26 cellular contexts compared by ENCODE assay signal in genomic region chr7:33869176-33869575, GRCh38. TPM values are rescaled to one million over a fixed set of nuclear protein-coding genes. Genes with fewer than 3 reads are reported as not detected.
"Had no signal": no experiment of that assay in that cellular context is flagged by ENCODE, and none has a peak within 500 bp of the region (broad histone marks: within the 10 kb centered on the region; RNA-seq: fewer than 3 reads in every experiment).

No MANE protein-coding gene starts in this region.

- H3K36me3 ChIP-seq: left lung, lower lobe of right lung, neural progenitor cell, neutrophil, ovary, right atrium auricular region, right lobe of liver, spleen, suprapubic skin, thoracic aorta, tibial artery, vagina had no signal

- H3K27me3 ChIP-seq: left lung, neural progenitor cell, neutrophil, ovary, right atrium auricular region, right lobe of liver, spleen, suprapubic skin, tibial artery, vagina had no signal

- ATAC-seq: left colon; left lung; lower lobe of right lung; natural killer cell; right lobe of liver; stimulated activated effector memory CD8-positive, alpha-beta T cell treated with anti-CD3 and anti-CD28 coated beads, Interleukin-12 subunit alpha, Interleukin-12 subunit beta, amount 100 ng/mL, for 72 hours had no signal

- H3K4me3 ChIP-seq: left lung, lower lobe of right lung, neural progenitor cell, ovary, right atrium auricular region, right lobe of liver, skin epidermis, spleen, suprapubic skin, thoracic aorta, tibial artery, vagina had no signal

- DNase-seq: hypothalamus; immature natural killer cell; kidney; left colon; left lung; lower lobe of right lung; mammary epithelial cell; mesenchymal stem cell; naive B cell; natural killer cell; nephron progenitor cell; occipital lobe; ovary; right lobe of liver; spleen; stimulated activated CD4-positive, alpha-beta T cell treated with anti-CD3 and anti-CD28 coated beads, Interleukin-4, amount 100 ng/mL, for 24 hours; stimulated activated naive CD4-positive, alpha-beta T cell; tibial artery had no signal

- H3K4me1 ChIP-seq: left lung, lower lobe of right lung, right atrium auricular region, right lobe of liver, spleen, suprapubic skin, vagina had no signal

- H3K27ac ChIP-seq: left lung, lower lobe of right lung, neural progenitor cell, neutrophil, ovary, right atrium auricular region, right lobe of liver, skin epidermis, spleen, suprapubic skin, thoracic aorta, tibial artery, vagina had no signal

- H3K9ac ChIP-seq: neural progenitor cell had no signal

- H3K9me3 ChIP-seq: left lung, lower lobe of right lung, neutrophil, ovary, right atrium auricular region, right lobe of liver, spleen, suprapubic skin, thoracic aorta, tibial artery, vagina had no signal

- H3K4me2 ChIP-seq: neural progenitor cell had no signal

- H2AFZ ChIP-seq: neural progenitor cell had no signal

RNA-seq across cellular contexts. Expression of gene BMPER, which starts 36.2 kb away (rescaled TPM):
- polyA plus RNA-seq: immature natural killer cell had no signal
